In genomic region chr15:85480923-85481322, GRCh38 we compare ENCODE assay signal across 24 cellular contexts.
DNase-seq lines count a peak whose midpoint lies in the region; ATAC-seq and TF ChIP-seq lines count a peak whose summit lies in the region.
"Had no signal": no experiment of that assay in that cellular context is flagged by ENCODE, and none has a peak within 500 bp of the region (broad histone marks: within the 10 kb centered on the region; RNA-seq: fewer than 3 reads in every experiment).

No MANE protein-coding gene starts in this region.

- H4K91ac ChIP-seq in mesenchymal stem cell (ENCODE audit: low read length) = no peak overlapping the region

- WGBS in mesenchymal stem cell = no CpG with 5 or more reads among the region's 6 CpGs

- H3K4me2 ChIP-seq in mesenchymal stem cell (ENCODE audit: low read length, poor library complexity, severe bottlenecking) = no peak overlapping the region

- no peak overlapping the region for H4K8ac ChIP-seq in mesenchymal stem cell (ENCODE audit: low read length)

- no peaks in the 10 kb centered on the region for H3K36me3 Mint-ChIP-seq in T-helper 17 cell (ENCODE audit: low read depth)
- H3K36me3 Mint-ChIP-seq: immature natural killer cell had no signal

- H3K18ac ChIP-seq in mesenchymal stem cell (ENCODE audit: low read depth in 1 of 2, low read length in 2 of 2) = no peak overlapping the region

- H2BK5ac ChIP-seq in mesenchymal stem cell (ENCODE audit: low read depth, low read length, poor library complexity, severe bottlenecking) = no peak overlapping the region

- H3K14ac ChIP-seq in mesenchymal stem cell (ENCODE audit: low read length in 2 of 2) = no peak overlapping the region

- H3K9me3 ChIP-seq in left ventricle myocardium inferior (replicated peaks) (no peaks in the 10 kb centered on the region), T-helper 17 cell (ENCODE audit: control insufficient read depth, low read length, poor library complexity, severe bottlenecking) (no peaks in the 10 kb centered on the region), mesenchymal stem cell (ENCODE audit: control insufficient read depth, low read length) (no peaks in the 10 kb centered on the region)
- H3K9me3 ChIP-seq: stomach, uterus had no signal

- no peaks in the 10 kb centered on the region for H3K27me3 ChIP-seq in left ventricle myocardium inferior (ENCODE audit: low read depth)
- H3K27me3 ChIP-seq in mesenchymal stem cell (ENCODE audit: control insufficient read depth in 1 of 2, insufficient read depth in 1 of 2, low read length in 2 of 2) = no peaks in the 10 kb centered on the region
- H3K27me3 ChIP-seq: foreskin keratinocyte, stomach, uterus had no signal

- no peaks in the 10 kb centered on the region for H3K27me3 Mint-ChIP-seq in T-helper 17 cell

- H2BK15ac ChIP-seq in mesenchymal stem cell (ENCODE audit: low read depth, poor library complexity, severe bottlenecking) = no peak overlapping the region

- intact Hi-C loops in left ventricle myocardium inferior (cut with micrococcal nuclease) (no loop called here), Right ventricle myocardium inferior (cut with DNase I) (loop anchor here (10.0 kb wide), 1 partner anchor 354 kb away; no protein-coding TSS in a partner anchor)

- no peak overlapping the region for H3K4ac ChIP-seq in mesenchymal stem cell (ENCODE audit: low read depth in 1 of 2, low read length in 2 of 2)

- ATAC-seq in Right ventricle myocardium inferior = no peak
- ATAC-seq in T-helper 17 cell = no peak
- ATAC-seq in HG03378 (IDR thresholded peaks at IDR 0.05; ENCODE audit: unreplicated experiment) = no peak
- ATAC-seq: foreskin keratinocyte, K562, left ventricle myocardium superior had no signal

- no peak for DNase-seq in left ventricle myocardium inferior
- no peak for DNase-seq in Right ventricle myocardium inferior (ENCODE audit: missing footprints)
- no peak for DNase-seq in T-helper 17 cell
- DNase-seq in mesenchymal stem cell = peak; percentile 51
- no peak for DNase-seq in NCI-H526 (lab: John Stamatoyannopoulos, UW)
- no peak for DNase-seq in kidney tubule cell (ENCODE audit: low spot score)
- DNase-seq in SKM-1 (lab: John Stamatoyannopoulos, UW; ENCODE audit: unreplicated experiment) = no peak
- DNase-seq: activated CD4-positive, alpha-beta T cell treated with anti-CD3 and anti-CD28 coated beads, Interleukin-2, amount 50 U/mL, for 1 hour; aorta; central memory CD4-positive, alpha-beta T cell; DMS153; foreskin keratinocyte; GOT3; immature natural killer cell; left ventricle myocardium superior; NCI-H1048; NCI-H2029; NK-92 treated with Interleukin-12 subunit alpha and Interleukin-12 subunit beta, amount 100 ng/mL, for 24 hours; RPMI8226; stimulated activated CD4-positive, alpha-beta T cell treated with anti-CD3 and anti-CD28 coated beads, Interleukin-2, amount 100 ng/mL, for 24 hours; stomach; uterus had no signal

- H2AK5ac ChIP-seq in mesenchymal stem cell (ENCODE audit: low read length, severe bottlenecking) = no peak overlapping the region

- H2BK120ac ChIP-seq in mesenchymal stem cell (ENCODE audit: low read depth, low read length) = no peak overlapping the region

- H3K4me3 ChIP-seq in left ventricle myocardium inferior (no peak overlapping the region), mesenchymal stem cell (ENCODE audit: insufficient read depth in 1 of 2, low read depth in 1 of 2, low read length in 2 of 2) (no peak overlapping the region)
- H3K4me3 ChIP-seq: K562, stomach, uterus had no signal

- H3K23ac ChIP-seq in mesenchymal stem cell (ENCODE audit: low read length in 2 of 2) = no peak overlapping the region

- no peak overlapping the region for H3K4me3 Mint-ChIP-seq in T-helper 17 cell
- H3K4me3 Mint-ChIP-seq: immature natural killer cell had no signal

- H3K4me1 ChIP-seq in left ventricle myocardium inferior (peaks cover 96% of the 10 kb centered on the region), mesenchymal stem cell (ENCODE audit: control insufficient read depth, insufficient read depth, low read depth, low read length) (peaks cover 16% of the 10 kb centered on the region)

- peak overlapping the region; percentile 59 for H3K27ac ChIP-seq in left ventricle myocardium inferior (replicated peaks)
- H3K27ac ChIP-seq in mesenchymal stem cell (ENCODE audit: low read length, poor library complexity, severe bottlenecking) = no peak overlapping the region
- H3K27ac ChIP-seq: foreskin keratinocyte, stomach had no signal

- TF ChIP-seq CTCF in left ventricle myocardium inferior (IDR thresholded peaks at IDR 0.05; ENCODE audit: borderline replicate concordance) = no peak

- no peak overlapping the region for H2AFZ ChIP-seq in mesenchymal stem cell (ENCODE audit: low read depth, low read length)

- H3K79me1 ChIP-seq in mesenchymal stem cell (replicated peaks; ENCODE audit: low read length, poor library complexity, severe bottlenecking) = peaks cover 6% of the 10 kb centered on the region

- H3K4me1 Mint-ChIP-seq in T-helper 17 cell = peaks cover 54% of the 10 kb centered on the region

- no peak overlapping the region for H3K9ac ChIP-seq in mesenchymal stem cell (ENCODE audit: low read length)

- H3K36me3 ChIP-seq in left ventricle myocardium inferior = no peaks in the 10 kb centered on the region
- H3K36me3 ChIP-seq in mesenchymal stem cell (ENCODE audit: control insufficient read depth in 1 of 2, insufficient read depth in 2 of 2, low read depth in 1 of 2, low read length in 2 of 2) = no peaks in the 10 kb centered on the region
- H3K36me3 ChIP-seq: stomach, uterus had no signal

- H2BK12ac ChIP-seq in mesenchymal stem cell (ENCODE audit: low read length in 2 of 2) = no peak overlapping the region

- H3K27ac Mint-ChIP-seq in T-helper 17 cell = peak overlapping the region; percentile 85
- H3K27ac Mint-ChIP-seq: immature natural killer cell had no signal
